11 cellular contexts compared by ENCODE assay signal in genomic region chr9:123049589-123050222, GRCh38. TPM values are rescaled to one million over a fixed set of nuclear protein-coding genes. Genes with fewer than 3 reads are reported as not detected.
DNase-seq lines count a peak whose midpoint lies in the region; ATAC-seq, FAIRE-seq and TF ChIP-seq lines count a peak whose summit lies in the region.
"Had no signal": no experiment of that assay in that cellular context is flagged by ENCODE, and none has a peak within 500 bp of the region (broad histone marks: within the 10 kb centered on the region; RNA-seq: fewer than 3 reads in every experiment).

No MANE protein-coding gene starts in this region.

- ATAC-seq in Right ventricle myocardium superior (ENCODE audit: poor library complexity), result peak; percentile 64
- peak; percentile 58 for ATAC-seq in sciatic nerve
- no peak for ATAC-seq in HG02798 (IDR thresholded peaks at IDR 0.05; ENCODE audit: poor library complexity, unreplicated experiment)
- no peak for ATAC-seq in foreskin keratinocyte

- TF ChIP-seq CTCF in Peyer's patch (IDR thresholded peaks at IDR 0.05), result no peak
- TF ChIP-seq CTCF in foreskin keratinocyte (conservative IDR thresholded peaks at IDR 0.05), result no peak

- no peak for FAIRE-seq in RCC 7860 (lab: Jason Lieb, UNC)
- FAIRE-seq: TTC549, urothelium cell line had no signal

- DNase-seq in DMS79 (lab: John Stamatoyannopoulos, UW) (peak; percentile 25), Peyer's patch (no peak), Right ventricle myocardium superior (no peak), sciatic nerve (ENCODE audit: low spot score) (no peak), foreskin keratinocyte (no peak), RCC 7860 (ENCODE audit: low spot score) (no peak), NCI-H510A (lab: John Stamatoyannopoulos, UW) (no peak)
- DNase-seq: stimulated activated CD4-positive, alpha-beta T cell treated with anti-CD3 and anti-CD28 coated beads, Interleukin-12 subunit alpha, Interleukin-12 subunit beta, amount 100 ng/mL, for 4 hours had no signal

- TF ChIP-seq POLR2A in Peyer's patch (IDR thresholded peaks at IDR 0.05), result no peak

- H3K36me3 ChIP-seq in Peyer's patch, result no peaks in the 10 kb centered on the region

- no peaks in the 10 kb centered on the region for H3K27me3 ChIP-seq in Peyer's patch
- H3K27me3 ChIP-seq in foreskin keratinocyte, result no peaks in the 10 kb centered on the region

- intact Hi-C loops in Right ventricle myocardium superior (cut with DNase I), result no loop called here
- intact Hi-C loops in sciatic nerve (cut with DNase I), result no loop called here

- H3K9me3 ChIP-seq in Peyer's patch, result no peaks in the 10 kb centered on the region

- H3K27ac ChIP-seq in Peyer's patch (peak overlapping the region in 3 of 4 donors; percentile 15 to 71 (median 60)), foreskin keratinocyte (no peak overlapping the region)

- H3K4me1 ChIP-seq in Peyer's patch, result peaks cover 0 to 16% (median 3%) of the 10 kb centered on the region in 4 donors
- H3K4me1 ChIP-seq in foreskin keratinocyte, result no peaks in the 10 kb centered on the region

- no peak overlapping the region for H3K4me3 ChIP-seq in Peyer's patch

RNA-seq across cellular contexts. Expression of gene GPR21, which starts 16.2 kb away (rescaled TPM):
- total RNA-seq in Peyer's patch, result 1 to 10 TPM in 3 of 4 donors, not detected in 1; 1.9 to 2.5 (median 1.9) TPM
- not detected for total RNA-seq in Right ventricle myocardium superior
- 3.3 TPM for total RNA-seq in sciatic nerve
- 0.25 TPM in 1 of 2 replicates, not detected in the other for total RNA-seq in foreskin keratinocyte
- not detected in 2 replicates for polyA plus RNA-seq in foreskin keratinocyte

Comparison
In these comparisons a context has a peak if more than half of its experiments do, and no peak if none do; other contexts are left out.
1. ATAC-seq: peak in Right ventricle myocardium superior (single experiment) and sciatic nerve (single experiment); none in HG02798 (single experiment) and foreskin keratinocyte (single experiment).